ENCODE assay signal across 23 cellular contexts in genomic region chr6:28107506-28107905, GRCh38.
"Had no signal": no experiment of that assay in that cellular context is flagged by ENCODE, and none has a peak within 500 bp of the region (broad histone marks: within the 10 kb centered on the region; RNA-seq: fewer than 3 reads in every experiment).

No MANE protein-coding gene starts in this region.

- H3K36me3 Mint-ChIP-seq: activated naive CD4-positive, alpha-beta T cell treated with anti-CD3 and anti-CD28 coated beads, Interleukin-2, amount 50 U/mL, for 24 hours; naive thymus-derived CD8-positive, alpha-beta T cell; T-cell had no signal

- H3K27me3 ChIP-seq: right lobe of liver, upper lobe of left lung had no signal

- H3K27ac Mint-ChIP-seq: activated B cell treated with CpG ODN at 0.5 μM for 24 hours; activated CD4-positive, alpha-beta T cell treated with anti-CD3 and anti-CD28 coated beads for 36 hours; activated CD8-positive, alpha-beta memory T cell treated with anti-CD3 and anti-CD28 coated beads, Interleukin-2, amount 10 ng/mL, durations not matched to agents 7 days and 5 days; activated CD8-positive, alpha-beta T cell treated with anti-CD3 and anti-CD28 coated beads, Interleukin-2, amount 10 ng/mL, durations not matched to agents 7 days and 5 days; activated naive CD4-positive, alpha-beta T cell treated with anti-CD3 and anti-CD28 coated beads, Interleukin-2, amount 50 U/mL, for 24 hours; activated naive CD8-positive, alpha-beta T cell treated with anti-CD3 and anti-CD28 coated beads, Interleukin-2, amount 50 U/mL, for 24 hours; activated T-helper 2 cell treated with anti-CD3 and anti-CD28 coated beads, Interferon-gamma antibody, Interleukin-2, Interleukin-4, amounts not matched to agents 10 μg/mL and 5 μg/mL and 100 μg/mL, durations not matched to agents 14 hours and 24 hours and 36 hours; effector memory CD8-positive, alpha-beta T cell; memory B cell; T-cell; T-helper 2 cell treated with Interferon-gamma antibody and Interleukin-4, amounts not matched to agents 5 μg/mL and 100 μg/mL, for 36 hours had no signal

- H3K27ac ChIP-seq: coronary artery, right lobe of liver, upper lobe of left lung had no signal

- H3K9me3 Mint-ChIP-seq: activated naive CD4-positive, alpha-beta T cell treated with anti-CD3 and anti-CD28 coated beads, Interleukin-2, amount 50 U/mL, for 24 hours; T-cell had no signal

- ATAC-seq: activated CD4-positive, alpha-beta T cell treated with anti-CD3 and anti-CD28 coated beads for 36 hours; activated CD8-positive, alpha-beta memory T cell treated with anti-CD3 and anti-CD28 coated beads, Interleukin-2, amount 10 ng/mL, durations not matched to agents 7 days and 5 days; activated CD8-positive, alpha-beta T cell treated with anti-CD3 and anti-CD28 coated beads, Interleukin-2, amount 10 ng/mL, durations not matched to agents 7 days and 5 days; activated naive CD8-positive, alpha-beta T cell treated with anti-CD3 and anti-CD28 coated beads, Interleukin-2, amount 50 U/mL, for 24 hours; effector memory CD8-positive, alpha-beta T cell; esophagus mucosa; left colon; naive thymus-derived CD8-positive, alpha-beta T cell; right lobe of liver; T-cell had no signal

- H3K4me1 ChIP-seq: right lobe of liver had no signal

- H3K4me3 Mint-ChIP-seq: activated B cell treated with CpG ODN at 0.5 μM for 24 hours; activated CD4-positive, alpha-beta T cell treated with anti-CD3 and anti-CD28 coated beads for 36 hours; activated CD8-positive, alpha-beta memory T cell treated with anti-CD3 and anti-CD28 coated beads, Interleukin-2, amount 10 ng/mL, durations not matched to agents 7 days and 5 days; activated CD8-positive, alpha-beta T cell treated with anti-CD3 and anti-CD28 coated beads, Interleukin-2, amount 10 ng/mL, durations not matched to agents 7 days and 5 days; activated naive CD4-positive, alpha-beta T cell treated with anti-CD3 and anti-CD28 coated beads, Interleukin-2, amount 50 U/mL, for 24 hours; activated naive CD8-positive, alpha-beta T cell treated with anti-CD3 and anti-CD28 coated beads, Interleukin-2, amount 50 U/mL, for 24 hours; effector memory CD8-positive, alpha-beta T cell; memory B cell; naive thymus-derived CD8-positive, alpha-beta T cell; neural crest cell; T-cell; T-helper 2 cell treated with Interferon-gamma antibody and Interleukin-4, amounts not matched to agents 5 μg/mL and 100 μg/mL, for 36 hours had no signal

- DNase-seq: activated B cell treated with CpG ODN at 0.5 μM for 24 hours; activated CD4-positive, alpha-beta T cell treated with anti-CD3 and anti-CD28 coated beads for 36 hours; activated CD8-positive, alpha-beta memory T cell treated with anti-CD3 and anti-CD28 coated beads, Interleukin-2, amount 10 ng/mL, durations not matched to agents 7 days and 5 days; activated CD8-positive, alpha-beta T cell treated with anti-CD3 and anti-CD28 coated beads, Interleukin-2, amount 10 ng/mL, durations not matched to agents 7 days and 5 days; activated naive CD8-positive, alpha-beta T cell treated with anti-CD3 and anti-CD28 coated beads, Interleukin-2, amount 50 U/mL, for 24 hours; activated T-cell treated with anti-CD3 and anti-CD28 coated beads, Interleukin-2, amount 50 U/mL, for 48 hours; effector memory CD8-positive, alpha-beta T cell; foreskin fibroblast; islet precursor cell; left colon; naive thymus-derived CD8-positive, alpha-beta T cell; right lobe of liver; stimulated activated CD4-positive, alpha-beta T cell treated with anti-CD3 and anti-CD28 coated beads, Interleukin-2, amount 100 ng/mL, for 48 hours; stimulated activated naive CD4-positive, alpha-beta T cell treated with Interleukin-2 at 50 U/mL for 16 hours; T-cell; upper lobe of left lung had no signal

- H3K4me3 ChIP-seq: coronary artery, right lobe of liver, upper lobe of left lung had no signal

- H3K36me3 ChIP-seq: right lobe of liver, upper lobe of left lung had no signal

- H3K9me3 ChIP-seq: right lobe of liver, upper lobe of left lung had no signal

- H3K27me3 Mint-ChIP-seq: activated CD4-positive, alpha-beta T cell treated with anti-CD3 and anti-CD28 coated beads for 36 hours; activated naive CD4-positive, alpha-beta T cell treated with anti-CD3 and anti-CD28 coated beads, Interleukin-2, amount 50 U/mL, for 24 hours; activated naive CD8-positive, alpha-beta T cell treated with anti-CD3 and anti-CD28 coated beads, Interleukin-2, amount 50 U/mL, for 24 hours; effector memory CD8-positive, alpha-beta T cell had no signal
